In the genomic region with DNA sequence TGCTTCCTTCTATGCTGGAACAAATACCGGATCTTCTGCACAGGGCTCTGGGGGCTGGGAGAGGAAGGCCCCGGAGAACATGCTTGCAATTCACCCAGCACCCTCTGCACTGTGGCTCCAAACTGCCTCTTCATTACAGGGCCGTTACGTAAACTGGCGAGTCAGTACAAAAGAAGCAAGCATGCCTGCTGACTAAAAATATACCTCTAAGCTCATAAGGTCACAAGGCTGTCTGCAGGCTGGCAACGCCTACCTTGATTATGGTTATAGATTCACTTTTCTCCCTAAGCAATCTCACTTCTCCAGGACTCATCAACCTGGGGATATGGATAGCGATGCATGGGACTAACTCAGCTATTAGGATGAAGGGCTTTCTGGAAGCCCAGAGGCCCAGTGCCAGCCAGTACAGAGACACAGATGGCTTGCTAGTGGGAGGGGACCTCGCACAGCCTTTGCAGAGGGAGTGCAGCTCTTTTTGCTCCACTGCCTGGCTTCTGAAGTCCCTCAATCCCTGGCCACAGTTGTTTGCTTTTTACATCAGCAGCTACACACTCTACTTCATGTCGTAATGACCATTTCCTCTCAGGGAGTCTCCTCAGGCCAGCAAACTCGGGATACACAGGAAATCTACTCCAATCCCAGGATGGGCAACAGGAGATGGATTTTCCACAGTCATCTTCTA, we compare ENCODE assay signal across 8 cellular contexts.
DNase-seq lines count a peak whose midpoint lies in the region; ATAC-seq and TF ChIP-seq lines count a peak whose summit lies in the region.

No MANE protein-coding gene starts in this region.

- H2AFZ ChIP-seq in MM.1S (ENCODE audit: low read length) = no peak overlapping the region

- H3K4me1 Mint-ChIP-seq in activated T-helper 2 cell treated with anti-CD3 and anti-CD28 coated beads, Interferon-gamma antibody, Interleukin-2, Interleukin-4, amounts not matched to agents 10 μg/mL and 5 μg/mL and 100 μg/mL, durations not matched to agents 14 hours and 24 hours and 36 hours (ENCODE audit: low read depth) = peaks cover 56% of the 10 kb centered on the region

- intact Hi-C loops in Right ventricle myocardium inferior (cut with DNase I) = loop anchor here (5.0 kb wide), 1 partner anchor 78 kb away; no protein-coding TSS in a partner anchor
- intact Hi-C loops in cardiac septum (cut with DNase I) = loop anchor here (5.0 kb wide), 1 partner anchor 93 kb away; no protein-coding TSS in a partner anchor
- intact Hi-C loops in activated T-helper 2 cell treated with anti-CD3 and anti-CD28 coated beads, Interferon-gamma antibody, Interleukin-2, Interleukin-4, amounts not matched to agents 10 μg/mL and 5 μg/mL and 100 μg/mL, durations not matched to agents 14 hours and 24 hours and 36 hours (cut with micrococcal nuclease) = loop anchor here (1.0 to 5.0 kb wide), 3 partner anchors 11 to 363 kb away; a partner anchor contains a TSS
- intact Hi-C loops in psoas muscle (cut with DNase I) = loop anchor here in 1 of 2 donors (5.0 kb wide), 1 partner anchor 83 kb away; no protein-coding TSS in a partner anchor

- H3K27ac ChIP-seq in MM.1S (ENCODE audit: low read length) (no peak overlapping the region), foreskin keratinocyte (peak overlapping the region; percentile 38), psoas muscle (peak overlapping the region; percentile 99)

- H3K27ac Mint-ChIP-seq in activated T-helper 2 cell treated with anti-CD3 and anti-CD28 coated beads, Interferon-gamma antibody, Interleukin-2, Interleukin-4, amounts not matched to agents 10 μg/mL and 5 μg/mL and 100 μg/mL, durations not matched to agents 14 hours and 24 hours and 36 hours = peak overlapping the region; percentile 78

- DNase-seq in Right ventricle myocardium inferior (ENCODE audit: missing footprints) = no peak
- DNase-seq in cardiac septum (ENCODE audit: low spot score) = no peak
- DNase-seq in MM.1S = peak; percentile 28
- peak; percentile 37 for DNase-seq in activated T-helper 2 cell treated with anti-CD3 and anti-CD28 coated beads, Interferon-gamma antibody, Interleukin-2, Interleukin-4, amounts not matched to agents 10 μg/mL and 5 μg/mL and 100 μg/mL, durations not matched to agents 14 hours and 24 hours and 36 hours (ENCODE audit: low spot score)
- peak; percentile 71 to 81 for DNase-seq in foreskin keratinocyte
- DNase-seq in psoas muscle = peak; percentile 45 to 75
- no peak for DNase-seq in ecto neural progenitor cell (ENCODE audit: low spot score)
- DNase-seq in retina = no peak

- no peaks in the 10 kb centered on the region for H3F3A ChIP-seq in MM.1S (ENCODE audit: insufficient read depth, low read length)

- TF ChIP-seq CTCF in MM.1S (IDR thresholded peaks at IDR 0.05; ENCODE audit: low read length) (no peak), foreskin keratinocyte (conservative IDR thresholded peaks at IDR 0.05) (no peak), psoas muscle (IDR thresholded peaks at IDR 0.05) (no peak)

- no peaks in the 10 kb centered on the region for H3K27me3 ChIP-seq in MM.1S (replicated peaks; ENCODE audit: insufficient read depth, low read length)
- no peaks in the 10 kb centered on the region for H3K27me3 ChIP-seq in foreskin keratinocyte
- no peaks in the 10 kb centered on the region for H3K27me3 ChIP-seq in psoas muscle (ENCODE audit: insufficient read depth in 3 of 3, low read length in 2 of 3)

- H3K36me3 ChIP-seq in MM.1S (replicated peaks; ENCODE audit: insufficient read depth, low read length) (no peaks in the 10 kb centered on the region), psoas muscle (ENCODE audit: insufficient read depth in 1 of 2, low read depth in 1 of 2) (no peaks in the 10 kb centered on the region)

- no peaks in the 10 kb centered on the region for H3K9me2 ChIP-seq in MM.1S (replicated peaks; ENCODE audit: insufficient read depth, low read length)

- H3K9me3 Mint-ChIP-seq in activated T-helper 2 cell treated with anti-CD3 and anti-CD28 coated beads, Interferon-gamma antibody, Interleukin-2, Interleukin-4, amounts not matched to agents 10 μg/mL and 5 μg/mL and 100 μg/mL, durations not matched to agents 14 hours and 24 hours and 36 hours = no peaks in the 10 kb centered on the region

- H3K4me3 Mint-ChIP-seq in activated T-helper 2 cell treated with anti-CD3 and anti-CD28 coated beads, Interferon-gamma antibody, Interleukin-2, Interleukin-4, amounts not matched to agents 10 μg/mL and 5 μg/mL and 100 μg/mL, durations not matched to agents 14 hours and 24 hours and 36 hours (ENCODE audit: low read depth) = peak overlapping the region; percentile 27

- H3K4me1 ChIP-seq in MM.1S (ENCODE audit: low read length) (peaks cover 35% of the 10 kb centered on the region), foreskin keratinocyte (peaks cover 64% of the 10 kb centered on the region), psoas muscle (peaks cover 80% of the 10 kb centered on the region)

- H3K4me3 ChIP-seq in MM.1S (ENCODE audit: low read length) (no peak overlapping the region), psoas muscle (no peak overlapping the region)

- H3K4me2 ChIP-seq in MM.1S (ENCODE audit: low read depth, low read length) = no peak overlapping the region

- no peaks in the 10 kb centered on the region for H4K20me1 ChIP-seq in MM.1S (ENCODE audit: insufficient read depth, low read length)

- H3K27me3 Mint-ChIP-seq in activated T-helper 2 cell treated with anti-CD3 and anti-CD28 coated beads, Interferon-gamma antibody, Interleukin-2, Interleukin-4, amounts not matched to agents 10 μg/mL and 5 μg/mL and 100 μg/mL, durations not matched to agents 14 hours and 24 hours and 36 hours (ENCODE audit: low read depth) = peaks cover 14% of the 10 kb centered on the region

- H3K36me3 Mint-ChIP-seq in activated T-helper 2 cell treated with anti-CD3 and anti-CD28 coated beads, Interferon-gamma antibody, Interleukin-2, Interleukin-4, amounts not matched to agents 10 μg/mL and 5 μg/mL and 100 μg/mL, durations not matched to agents 14 hours and 24 hours and 36 hours (ENCODE audit: low read depth) = no peaks in the 10 kb centered on the region

- H3K9me3 ChIP-seq in MM.1S (replicated peaks; ENCODE audit: insufficient read depth, low read length) = no peaks in the 10 kb centered on the region
- no peaks in the 10 kb centered on the region for H3K9me3 ChIP-seq in psoas muscle

- ATAC-seq in Right ventricle myocardium inferior (peak; percentile 83), foreskin keratinocyte (peak; percentile 55), psoas muscle (peak; percentile 86 to 90 (median 87))

- no peak overlapping the region for H3K9ac ChIP-seq in MM.1S (ENCODE audit: low read length)

- WGBS in psoas muscle, 3 donors = 7 to 13% (median 11%) methylated on average over 10 of the region's 10 CpGs

- no peaks in the 10 kb centered on the region for H3K79me2 ChIP-seq in MM.1S (ENCODE audit: low read length)

Comparison
In these comparisons a context has a peak if more than half of its experiments do, and no peak if none do; other contexts are left out.
1. DNase-seq: peak in MM.1S (single experiment), activated T-helper 2 cell treated with anti-CD3 and anti-CD28 coated beads, Interferon-gamma antibody, Interleukin-2, Interleukin-4, amounts not matched to agents 10 μg/mL and 5 μg/mL and 100 μg/mL, durations not matched to agents 14 hours and 24 hours and 36 hours (single experiment), foreskin keratinocyte (2 of 2) and psoas muscle (2 of 2); none in Right ventricle myocardium inferior (single experiment), cardiac septum (single experiment), ecto neural progenitor cell (single experiment) and retina (single experiment).
2. Peak in every context shown above with its lines, with median percentiles within 50 percentile points of each other: ATAC-seq.